2 cellular contexts compared by ENCODE assay signal in the genomic region with DNA sequence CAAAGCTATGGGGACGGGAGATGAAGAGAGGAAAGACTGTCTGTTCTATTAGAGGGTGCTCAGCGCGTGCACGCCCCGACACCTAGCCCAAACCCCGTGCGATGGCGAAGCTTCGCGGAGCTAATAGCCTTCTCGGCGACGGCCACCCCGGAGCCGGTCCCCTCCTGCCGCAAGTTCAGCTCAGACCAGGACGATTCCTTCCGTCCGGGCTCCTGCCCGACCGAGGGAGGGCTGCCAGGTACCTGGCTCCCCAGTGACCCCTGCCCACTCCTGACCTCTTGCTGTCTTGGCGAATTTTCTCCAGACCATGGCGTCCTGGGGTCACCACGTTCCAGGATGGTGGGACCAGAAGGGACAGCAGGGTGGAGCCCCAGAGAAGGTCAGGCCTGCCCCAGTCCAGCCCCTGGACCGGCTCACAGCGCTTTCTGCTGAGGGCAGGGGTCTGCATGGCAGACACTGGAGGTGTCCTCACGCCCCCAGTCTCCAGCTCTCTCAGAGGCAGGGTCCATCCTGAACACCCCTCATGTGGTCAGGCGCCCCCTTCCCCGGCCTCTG.
TF ChIP-seq lines count a peak whose summit lies in the region.

No MANE protein-coding gene starts in this region.

TF ChIP-seq in GM23338, 12 proteins besides CTCF, POLR2A, EP300 and RAD21 (continues in another document):
- TF ChIP-seq STAT1 (IDR thresholded peaks at IDR 0.05; ENCODE audit: unreplicated experiment): no peak
- TF ChIP-seq POLR2AphosphoS5 (IDR thresholded peaks at IDR 0.05; ENCODE audit: low read depth): no peak
- TF ChIP-seq JUNB (IDR thresholded peaks at IDR 0.05; ENCODE audit: unreplicated experiment): no peak
- no peak for TF ChIP-seq EZH2 (IDR thresholded peaks at IDR 0.05; ENCODE audit: low read depth, unreplicated experiment)
- no peak for TF ChIP-seq ZNF114 (CRISPR knock-in tag; IDR thresholded peaks at IDR 0.05)
- TF ChIP-seq NANOG (IDR thresholded peaks at IDR 0.05; ENCODE audit: borderline replicate concordance): no peak
- TF ChIP-seq, protein P1, sequence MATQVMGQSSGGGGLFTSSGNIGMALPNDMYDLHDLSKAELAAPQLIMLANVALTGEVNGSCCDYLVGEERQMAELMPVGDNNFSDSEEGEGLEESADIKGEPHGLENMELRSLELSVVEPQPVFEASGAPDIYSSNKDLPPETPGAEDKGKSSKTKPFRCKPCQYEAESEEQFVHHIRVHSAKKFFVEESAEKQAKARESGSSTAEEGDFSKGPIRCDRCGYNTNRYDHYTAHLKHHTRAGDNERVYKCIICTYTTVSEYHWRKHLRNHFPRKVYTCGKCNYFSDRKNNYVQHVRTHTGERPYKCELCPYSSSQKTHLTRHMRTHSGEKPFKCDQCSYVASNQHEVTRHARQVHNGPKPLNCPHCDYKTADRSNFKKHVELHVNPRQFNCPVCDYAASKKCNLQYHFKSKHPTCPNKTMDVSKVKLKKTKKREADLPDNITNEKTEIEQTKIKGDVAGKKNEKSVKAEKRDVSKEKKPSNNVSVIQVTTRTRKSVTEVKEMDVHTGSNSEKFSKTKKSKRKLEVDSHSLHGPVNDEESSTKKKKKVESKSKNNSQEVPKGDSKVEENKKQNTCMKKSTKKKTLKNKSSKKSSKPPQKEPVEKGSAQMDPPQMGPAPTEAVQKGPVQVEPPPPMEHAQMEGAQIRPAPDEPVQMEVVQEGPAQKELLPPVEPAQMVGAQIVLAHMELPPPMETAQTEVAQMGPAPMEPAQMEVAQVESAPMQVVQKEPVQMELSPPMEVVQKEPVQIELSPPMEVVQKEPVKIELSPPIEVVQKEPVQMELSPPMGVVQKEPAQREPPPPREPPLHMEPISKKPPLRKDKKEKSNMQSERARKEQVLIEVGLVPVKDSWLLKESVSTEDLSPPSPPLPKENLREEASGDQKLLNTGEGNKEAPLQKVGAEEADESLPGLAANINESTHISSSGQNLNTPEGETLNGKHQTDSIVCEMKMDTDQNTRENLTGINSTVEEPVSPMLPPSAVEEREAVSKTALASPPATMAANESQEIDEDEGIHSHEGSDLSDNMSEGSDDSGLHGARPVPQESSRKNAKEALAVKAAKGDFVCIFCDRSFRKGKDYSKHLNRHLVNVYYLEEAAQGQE (IDR thresholded peaks at IDR 0.05; ENCODE audit: unreplicated experiment): no peak
- TF ChIP-seq, protein P2, sequence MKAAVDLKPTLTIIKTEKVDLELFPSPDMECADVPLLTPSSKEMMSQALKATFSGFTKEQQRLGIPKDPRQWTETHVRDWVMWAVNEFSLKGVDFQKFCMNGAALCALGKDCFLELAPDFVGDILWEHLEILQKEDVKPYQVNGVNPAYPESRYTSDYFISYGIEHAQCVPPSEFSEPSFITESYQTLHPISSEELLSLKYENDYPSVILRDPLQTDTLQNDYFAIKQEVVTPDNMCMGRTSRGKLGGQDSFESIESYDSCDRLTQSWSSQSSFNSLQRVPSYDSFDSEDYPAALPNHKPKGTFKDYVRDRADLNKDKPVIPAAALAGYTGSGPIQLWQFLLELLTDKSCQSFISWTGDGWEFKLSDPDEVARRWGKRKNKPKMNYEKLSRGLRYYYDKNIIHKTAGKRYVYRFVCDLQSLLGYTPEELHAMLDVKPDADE (IDR thresholded peaks at IDR 0.05): no peak
- TF ChIP-seq CREB1 (CRISPR knock-in tag; IDR thresholded peaks at IDR 0.05; ENCODE audit: low read depth): no peak

TF ChIP-seq in H1, 55 proteins besides CTCF, POLR2A, EP300 and RAD21:
- TF ChIP-seq SIRT6 (IDR thresholded peaks at IDR 0.05; ENCODE audit: low read length): no peak
- no peak for TF ChIP-seq BRCA1 (IDR thresholded peaks at IDR 0.05; ENCODE audit: low read depth, low read length)
- no peak for TF ChIP-seq CTBP2 (IDR thresholded peaks at IDR 0.05; ENCODE audit: borderline replicate concordance, insufficient read depth, insufficient read length, low read length)
- TF ChIP-seq HDAC6 (IDR thresholded peaks at IDR 0.05; ENCODE audit: low read depth, low read length): no peak
- no peak for TF ChIP-seq RFX5 (IDR thresholded peaks at IDR 0.05; ENCODE audit: borderline replicate concordance, low read depth, low read length)
- TF ChIP-seq RXRA (IDR thresholded peaks at IDR 0.05; ENCODE audit: insufficient read depth, low read depth, low read length): no peak
- no peak for TF ChIP-seq TCF12 (IDR thresholded peaks at IDR 0.05; ENCODE audit: low read depth, low read length)
- no peak for TF ChIP-seq CREB1 (IDR thresholded peaks at IDR 0.05)
- TF ChIP-seq TEAD4 (IDR thresholded peaks at IDR 0.05; ENCODE audit: low read depth, low read length): no peak
- no peak for TF ChIP-seq POLR2AphosphoS5 (IDR thresholded peaks at IDR 0.05; ENCODE audit: low read depth, low read length)
- no peak for TF ChIP-seq ZNF274 (IDR thresholded peaks at IDR 0.05; ENCODE audit: borderline replicate concordance, extremely low read depth, low read length)
- TF ChIP-seq KDM5A (IDR thresholded peaks at IDR 0.05; ENCODE audit: low read length): no peak
- no peak for TF ChIP-seq BACH1 (IDR thresholded peaks at IDR 0.05; ENCODE audit: low read length)
- no peak for TF ChIP-seq SP4 (IDR thresholded peaks at IDR 0.05; ENCODE audit: low read length)
- no peak for TF ChIP-seq CBX8 (IDR thresholded peaks at IDR 0.05; ENCODE audit: borderline replicate concordance, low read depth, low read length)
- no peak for TF ChIP-seq RBBP5 (IDR thresholded peaks at IDR 0.05; ENCODE audit: borderline replicate concordance, low read depth, low read length)
- no peak for TF ChIP-seq EGR1 (IDR thresholded peaks at IDR 0.05; ENCODE audit: borderline replicate concordance, low read depth, low read length)
- no peak for TF ChIP-seq BCL11A (IDR thresholded peaks at IDR 0.05; ENCODE audit: low read depth in 2 of 2, low read length in 2 of 2)
